ENCODE assay signal across 8 cellular contexts in the genomic region with DNA sequence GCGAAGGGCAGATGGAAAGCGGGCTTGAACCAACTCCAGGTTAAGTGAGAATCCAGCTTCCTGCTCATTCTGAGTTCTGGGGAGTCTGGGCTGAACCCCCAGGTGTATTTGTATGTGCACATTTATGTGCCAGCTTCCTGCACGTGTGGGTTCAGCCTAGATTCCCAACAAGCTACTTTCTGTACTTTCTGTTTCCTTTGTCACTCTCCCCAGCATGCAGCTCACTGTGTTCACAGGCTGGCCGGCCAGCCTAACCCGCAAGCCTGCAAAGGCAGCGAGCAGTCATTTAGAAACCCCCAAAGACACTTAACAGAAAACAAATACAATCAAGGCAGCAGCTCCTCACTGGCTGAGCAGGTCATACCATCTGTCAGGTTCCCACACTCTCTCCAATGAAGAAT. TPM values are rescaled to one million over a fixed set of nuclear protein-coding genes. Genes with fewer than 3 reads are reported as not detected.
A peak's percentile ranks its signal among the peaks of the same experiment; 100 is the strongest.
DNase-seq lines count a peak whose midpoint lies in the region; ATAC-seq and TF ChIP-seq lines count a peak whose summit lies in the region.

No MANE protein-coding gene starts in this region.

- no peak overlapping the region for H3K4me3 ChIP-seq in HEK293 (ENCODE audit: low read depth, low read length)
- peak overlapping the region in 1 of 12 donors; percentile 51 for H3K4me3 ChIP-seq in heart left ventricle
- H3K4me3 ChIP-seq in sigmoid colon = peak overlapping the region in 1 of 4 donors; percentile 20

- no peak for TF ChIP-seq EP300 in sigmoid colon (IDR thresholded peaks at IDR 0.05)

- ATAC-seq in GM18520 (IDR thresholded peaks at IDR 0.05; ENCODE audit: unreplicated experiment) (peak; percentile 56), T-cell (replicated peaks in 1 of 4) (peak; percentile 40 to 72 (median 49)), heart left ventricle (no peak)

- H3K36me3 ChIP-seq in HEK293 (ENCODE audit: control insufficient read depth in 2 of 2, insufficient read depth in 1 of 2, low read length in 2 of 2) (no peaks in the 10 kb centered on the region), heart left ventricle (peaks cover 0 to 5% (median 0%) of the 10 kb centered on the region in 9 donors), sigmoid colon (no peaks in the 10 kb centered on the region)

- H3K9me3 ChIP-seq in HEK293 (ENCODE audit: control insufficient read depth, insufficient read depth, low read depth, low read length) (no peaks in the 10 kb centered on the region), heart left ventricle (no peaks in the 10 kb centered on the region), sigmoid colon (no peaks in the 10 kb centered on the region)

- H3K9me3 Mint-ChIP-seq in T-cell = no peaks in the 10 kb centered on the region

- intact Hi-C loops in heart left ventricle (cut with DNase I) = no loop called here
- intact Hi-C loops in sigmoid colon (cut with DNase I) = no loop called here

- TF ChIP-seq CTCF in HEK293 (tag by site-specific recombination; IDR thresholded peaks at IDR 0.05) (no peak), heart left ventricle (IDR thresholded peaks at IDR 0.05) (no peak), sigmoid colon (IDR thresholded peaks at IDR 0.05) (no peak)

- H3K27ac Mint-ChIP-seq in T-cell = peak overlapping the region; percentile 75 to 76

- peak overlapping the region; percentile 11 to 58 (median 35) for H3K4me3 Mint-ChIP-seq in T-cell

- no peak overlapping the region for H3K27ac ChIP-seq in HEK293 (ENCODE audit: extremely low read depth, low read depth, low read length)
- peak overlapping the region in 1 of 12 donors; percentile 89 for H3K27ac ChIP-seq in heart left ventricle
- H3K27ac ChIP-seq in sigmoid colon = no peak overlapping the region

- no peaks in the 10 kb centered on the region for H3K27me3 Mint-ChIP-seq in T-cell

- 80 to 90% (median 86%) methylated on average over 6 of the region's 6 CpGs for WGBS in heart left ventricle, 4 donors
- 59 to 77% methylated on average over 6 of the region's 6 CpGs for WGBS in sigmoid colon, 2 donors

- peak in 32 of 34 experiments; percentile 29 to 75 (median 54) for DNase-seq in T-cell
- DNase-seq in retina = peak; percentile 16
- DNase-seq in heart left ventricle = no peak
- DNase-seq in mesenteric fat pad (ENCODE audit: low spot score) = no peak
- DNase-seq in pons (ENCODE audit: low spot score) = no peak
- DNase-seq in sigmoid colon = no peak

- H3K4me1 Mint-ChIP-seq in T-cell = peaks cover 78 to 87% (median 84%) of the 10 kb centered on the region in 3 donors

- POLR2A ChIA-PET in HEK293 (lab: Yijun Ruan, JAX) = no interaction called here
- POLR2A ChIA-PET in T-cell (lab: Charles Lee) = interaction anchor here (0.6 to 0.8 kb wide), 4 partner anchors 9 to 37 kb away, joined by 3 to 4 read pairs (median 3); no protein-coding TSS in a partner anchor

- TF ChIP-seq POLR2A in heart left ventricle (IDR thresholded peaks at IDR 0.05) (no peak), sigmoid colon (IDR thresholded peaks at IDR 0.05) (no peak)

- no peaks in the 10 kb centered on the region for H3K36me3 Mint-ChIP-seq in T-cell

- H3K27me3 ChIP-seq in heart left ventricle = no peaks in the 10 kb centered on the region
- peaks cover 0 to 4% (median 0%) of the 10 kb centered on the region in 3 donors for H3K27me3 ChIP-seq in sigmoid colon

- CTCF ChIA-PET in HEK293 (lab: Yijun Ruan, JAX) = interaction anchor here (1.6 to 1.9 kb wide), 3 partner anchors 29 to 143 kb away, joined by 4 to 7 read pairs (median 6); no protein-coding TSS in a partner anchor
- CTCF ChIA-PET in T-cell (lab: Charles Lee) = interaction anchor here in 1 of 2 donors (0.7 to 1.1 kb wide), 7 partner anchors 14 to 148 kb away, joined by 3 to 8 read pairs (median 3); no protein-coding TSS in a partner anchor

- no peaks in the 10 kb centered on the region for H3K4me1 ChIP-seq in HEK293 (ENCODE audit: control insufficient read depth, insufficient read depth, low read length)
- H3K4me1 ChIP-seq in heart left ventricle = peaks cover 0 to 90% (median 0%) of the 10 kb centered on the region in 12 donors
- no peaks in the 10 kb centered on the region for H3K4me1 ChIP-seq in sigmoid colon

TF ChIP-seq in HEK293, 187 proteins besides CTCF, POLR2A, EP300 and RAD21:
- TF ChIP-seq PRDM1 (tag by site-specific recombination; IDR thresholded peaks at IDR 0.05) = peak; percentile 27; the same call in 1 of the 2 replicates
- no peak for TF ChIP-seq ZNF664 (tag by site-specific recombination; IDR thresholded peaks at IDR 0.05)

RNA-seq across cellular contexts. Expression of a gene that starts 1.2 kb away (rescaled TPM):
- total RNA-seq in T-cell = not detected
- total RNA-seq in heart left ventricle = not detected
- polyA plus RNA-seq in heart left ventricle = not detected
- total RNA-seq in mesenteric fat pad = not detected
- total RNA-seq in sigmoid colon = not detected
- under 1 TPM in 1 of 3 donors, not detected in 2; 0.10 TPM for polyA plus RNA-seq in sigmoid colon

RNA-seq across cellular contexts. Expression of a gene that starts 3.0 kb away (rescaled TPM):
- total RNA-seq in T-cell = 1 to 10 TPM in 1 of 5 donors, under 1 TPM in 2, not detected in 2; 0.19 to 1.1 (median 0.26) TPM
- 1 to 10 TPM in 3 of 9 donors, under 1 TPM in 5, not detected in 1; 0.50 to 5.0 (median 0.88) TPM for total RNA-seq in heart left ventricle
- 1 to 10 TPM in 1 of 2 donors, under 1 TPM in 1; 0.27 to 1.0 TPM for polyA plus RNA-seq in heart left ventricle
- total RNA-seq in mesenteric fat pad = 23.0 TPM
- total RNA-seq in sigmoid colon = 10 to 100 TPM in 2 of 4 donors, 1 to 10 TPM in 2; 1.7 to 11.1 (median 8.2) TPM
- polyA plus RNA-seq in sigmoid colon = 10 to 100 TPM in 1 of 3 donors, 1 to 10 TPM in 2; 1.6 to 16.8 (median 2.8) TPM

Comparison
In these comparisons a context has a peak if more than half of its experiments do, and no peak if none do; other contexts are left out.
1. ATAC-seq: peak in GM18520 (single experiment) and T-cell (4 of 4); none in heart left ventricle (0 of 4).
2. DNase-seq: peak in T-cell (32 of 34) and retina (single experiment); none in heart left ventricle (0 of 5), mesenteric fat pad (single experiment), pons (single experiment) and sigmoid colon (single experiment).